In genomic region chr19:10872551-10873107, GRCh38 we compare ENCODE assay signal across 8 cellular contexts. TPM values are rescaled to one million over a fixed set of nuclear protein-coding genes. Genes with fewer than 3 reads are reported as not detected.
A peak's percentile ranks its signal among the peaks of the same experiment; 100 is the strongest.
DNase-seq lines count a peak whose midpoint lies in the region; TF ChIP-seq lines count a peak whose summit lies in the region.

No MANE protein-coding gene starts in this region.

- no peaks in the 10 kb centered on the region for H3K27me3 ChIP-seq in ascending aorta

- H3K27me3 Mint-ChIP-seq in mesothelial cell of epicardium (ENCODE audit: low read depth) = no peaks in the 10 kb centered on the region

- TF ChIP-seq CTCF in ascending aorta (IDR thresholded peaks at IDR 0.05) = no peak
- peak; percentile 0 for TF ChIP-seq CTCF in mesothelial cell of epicardium (IDR thresholded peaks at IDR 0.05; ENCODE audit: unreplicated experiment)

- peak overlapping the region; percentile 96 for H3K27ac Mint-ChIP-seq in mesothelial cell of epicardium

- no peaks in the 10 kb centered on the region for H3K9me3 Mint-ChIP-seq in mesothelial cell of epicardium

- peak; percentile 49 for DNase-seq in stimulated activated CD4-positive, alpha-beta T cell treated with anti-CD3 and anti-CD28 coated beads, Interleukin-12 subunit alpha, Interleukin-12 subunit beta, amount 100 ng/mL, for 4 hours
- no peak for DNase-seq in stimulated activated CD4-positive, alpha-beta T cell treated with anti-CD3 and anti-CD28 coated beads, Interleukin-1b, Interleukin-23, amount 100 ng/mL, for 48 hours
- DNase-seq in ascending aorta (ENCODE audit: low spot score in 2 of 2) = no peak
- DNase-seq in mesothelial cell of epicardium (ENCODE audit: low spot score in 2 of 2, unreplicated experiment in 2 of 2) = no peak
- no peak for DNase-seq in D341Med (ENCODE audit: low spot score)
- no peak for DNase-seq in amniotic stem cell (lab: John Stamatoyannopoulos, UW)
- DNase-seq in GF-D8 (lab: John Stamatoyannopoulos, UW) = no peak

- peaks cover 15% of the 10 kb centered on the region for H3K4me1 Mint-ChIP-seq in mesothelial cell of epicardium

- H3K27ac ChIP-seq in ascending aorta = peak overlapping the region; percentile 41 to 86
- H3K27ac ChIP-seq in urinary bladder (ENCODE audit: low read depth) = peak overlapping the region; percentile 40

- WGBS in urinary bladder = 6% methylated on average over 16 of the region's 16 CpGs

- H3K4me1 ChIP-seq in ascending aorta (peaks cover 3 to 22% of the 10 kb centered on the region in 2 donors), urinary bladder (ENCODE audit: insufficient read depth) (peaks cover 2% of the 10 kb centered on the region)

- H3K9me3 ChIP-seq in ascending aorta = no peaks in the 10 kb centered on the region

- intact Hi-C loops in ascending aorta (cut with DNase I) = loop anchor here (5.0 kb wide), 1 partner anchor 665 kb away; the partner anchor contains the start of gene CNN1

- H3K4me3 Mint-ChIP-seq in mesothelial cell of epicardium = peak overlapping the region; percentile 85

- H3K4me3 ChIP-seq in ascending aorta (peak overlapping the region; percentile 88 to 96), urinary bladder (ENCODE audit: low read depth, low read length) (peak overlapping the region; percentile 95)

- no peaks in the 10 kb centered on the region for H3K36me3 Mint-ChIP-seq in mesothelial cell of epicardium

- H3K36me3 ChIP-seq in ascending aorta (no peaks in the 10 kb centered on the region), urinary bladder (ENCODE audit: insufficient read depth) (no peaks in the 10 kb centered on the region)

RNA-seq across cellular contexts. Expression of gene CARM1, which starts 1.3 kb away (rescaled TPM):
- total RNA-seq in ascending aorta = 22.9 TPM
- 71.4 to 78.0 TPM (median 76.4 TPM) in 3 replicates for total RNA-seq in mesothelial cell of epicardium
- total RNA-seq in urinary bladder = 19.1 TPM
- polyA plus RNA-seq in urinary bladder = 55.7 TPM

RNA-seq across cellular contexts. Expression of gene C19orf38, which starts 24.4 kb away (rescaled TPM):
- total RNA-seq in ascending aorta (not detected), mesothelial cell of epicardium (2.0 to 2.5 TPM (median 2.3 TPM) in 3 replicates), urinary bladder (2.6 TPM)
- polyA plus RNA-seq in urinary bladder = 2.4 TPM

RNA-seq across cellular contexts. Expression of gene TMED1, which starts 36.6 kb away (rescaled TPM):
- total RNA-seq in ascending aorta = 25.0 TPM
- total RNA-seq in mesothelial cell of epicardium = 30.0 to 35.0 TPM (median 30.9 TPM) in 3 replicates
- total RNA-seq in urinary bladder = 23.5 TPM
- 41.6 TPM for polyA plus RNA-seq in urinary bladder

RNA-seq across cellular contexts. Expression of gene YIPF2, which starts 55.8 kb away (rescaled TPM):
- total RNA-seq in ascending aorta (139 TPM), mesothelial cell of epicardium (62.8 to 66.2 TPM (median 64.4 TPM) in 3 replicates), urinary bladder (47.2 TPM)
- 38.1 TPM for polyA plus RNA-seq in urinary bladder

RNA-seq across cellular contexts. Expression of gene TIMM29, which starts 56.0 kb away (rescaled TPM):
- total RNA-seq in ascending aorta (66.9 TPM), mesothelial cell of epicardium (25.5 to 31.5 TPM (median 26.8 TPM) in 3 replicates), urinary bladder (14.1 TPM)
- polyA plus RNA-seq in urinary bladder = 19.7 TPM
